In the genomic region with DNA sequence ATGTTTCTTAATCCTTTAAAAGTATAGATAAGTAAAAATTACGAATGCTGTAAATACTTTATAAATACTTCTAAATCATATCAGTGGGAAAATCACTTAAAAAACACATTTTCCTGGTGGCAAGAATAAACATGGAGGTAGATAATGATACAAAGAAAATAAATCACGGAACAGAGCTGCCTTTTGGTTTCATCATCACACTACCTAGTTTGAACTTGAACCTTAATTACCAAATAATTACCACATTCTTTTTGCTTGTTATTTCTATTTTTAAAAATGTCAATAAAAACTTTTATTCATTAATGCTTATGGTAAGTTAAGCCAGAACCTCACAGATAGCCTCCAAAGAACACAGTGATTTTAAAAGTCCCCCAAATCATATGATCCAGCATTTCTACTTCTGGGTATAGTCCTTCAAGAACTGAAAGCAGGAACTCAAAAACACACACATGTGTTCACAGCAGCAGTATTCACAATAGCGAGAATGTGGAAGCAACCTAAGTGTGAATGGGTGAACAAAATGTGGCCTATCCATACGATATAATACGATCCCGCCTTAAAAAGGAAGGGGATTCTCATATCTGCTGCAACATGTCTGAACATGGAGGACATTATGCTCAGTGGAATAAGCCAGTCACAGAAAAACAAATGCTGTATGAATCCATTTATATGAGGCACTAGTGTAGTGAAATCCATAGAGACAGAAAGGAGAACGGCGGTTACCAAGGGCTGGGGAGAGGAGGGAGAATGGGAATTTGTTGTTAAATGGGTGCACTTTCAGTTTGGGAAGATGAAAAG, we compare ENCODE assay signal across 23 cellular contexts.
DNase-seq lines count a peak whose midpoint lies in the region; ATAC-seq and TF ChIP-seq lines count a peak whose summit lies in the region.
"Had no signal": no experiment of that assay in that cellular context is flagged by ENCODE, and none has a peak within 500 bp of the region (broad histone marks: within the 10 kb centered on the region; RNA-seq: fewer than 3 reads in every experiment).

No MANE protein-coding gene starts in this region.

- peaks cover 4% of the 10 kb centered on the region for H3K9me3 Mint-ChIP-seq in type B pancreatic cell
- H3K9me3 Mint-ChIP-seq: activated naive CD8-positive, alpha-beta T cell treated with anti-CD3 and anti-CD28 coated beads, Interleukin-2, amount 50 U/mL, for 24 hours; stimulated activated memory B cell treated with anti-CD40 and anti-IgM and Interleukin-4, amounts not matched to agents 10 μg/mL and 1 μg/mL and 100 μg/mL, for 72 hours had no signal

- peaks cover 19% of the 10 kb centered on the region for H3K36me3 Mint-ChIP-seq in type B pancreatic cell
- H3K36me3 Mint-ChIP-seq: stimulated activated memory B cell treated with anti-CD40 and anti-IgM and Interleukin-4, amounts not matched to agents 10 μg/mL and 1 μg/mL and 100 μg/mL, for 72 hours had no signal

- ATAC-seq in Right ventricle myocardium superior (ENCODE audit: poor library complexity) (peak; percentile 29), heart right ventricle (no peak)
- ATAC-seq: activated naive CD8-positive, alpha-beta T cell treated with anti-CD3 and anti-CD28 coated beads, Interleukin-2, amount 50 U/mL, for 24 hours had no signal

- intact Hi-C loops in Right ventricle myocardium superior (cut with DNase I): no loop called here
- intact Hi-C loops in heart right ventricle (cut with DNase I): no loop called here
- intact Hi-C loops in esophagus muscularis mucosa (cut with DNase I): no loop called here

- H3K27ac Mint-ChIP-seq in type B pancreatic cell: peak overlapping the region; percentile 10
- H3K27ac Mint-ChIP-seq: activated naive CD8-positive, alpha-beta T cell treated with anti-CD3 and anti-CD28 coated beads, Interleukin-2, amount 50 U/mL, for 24 hours; nephron; stimulated activated memory B cell treated with anti-CD40 and anti-IgM and Interleukin-4, amounts not matched to agents 10 μg/mL and 1 μg/mL and 100 μg/mL, for 72 hours had no signal

- TF ChIP-seq EP300 in esophagus muscularis mucosa (IDR thresholded peaks at IDR 0.05): no peak

- H3K27me3 Mint-ChIP-seq in type B pancreatic cell: no peaks in the 10 kb centered on the region
- H3K27me3 Mint-ChIP-seq: progenitor cell of endocrine pancreas had no signal

- H3K4me1 Mint-ChIP-seq in type B pancreatic cell (ENCODE audit: unreplicated experiment): peaks cover 51% of the 10 kb centered on the region

- no peak overlapping the region for H3K4me3 Mint-ChIP-seq in type B pancreatic cell
- H3K4me3 Mint-ChIP-seq: activated naive CD8-positive, alpha-beta T cell treated with anti-CD3 and anti-CD28 coated beads, Interleukin-2, amount 50 U/mL, for 24 hours; nephron; stimulated activated memory B cell treated with anti-CD40 and anti-IgM and Interleukin-4, amounts not matched to agents 10 μg/mL and 1 μg/mL and 100 μg/mL, for 72 hours had no signal

- no peaks in the 10 kb centered on the region for H3K36me3 ChIP-seq in heart right ventricle
- no peaks in the 10 kb centered on the region for H3K36me3 ChIP-seq in esophagus muscularis mucosa
- H3K36me3 ChIP-seq in mucosa of rectum (ENCODE audit: control insufficient read depth in 2 of 2, insufficient read depth in 2 of 2, low read length in 2 of 2): peaks cover 0 to 7% of the 10 kb centered on the region in 2 donors
- H3K36me3 ChIP-seq: brain microvascular endothelial cell, uterus had no signal

- H3K27me3 ChIP-seq in heart right ventricle (no peaks in the 10 kb centered on the region), esophagus muscularis mucosa (no peaks in the 10 kb centered on the region), mucosa of rectum (ENCODE audit: control insufficient read depth in 2 of 2, insufficient read depth in 2 of 2, low read length in 2 of 2) (no peaks in the 10 kb centered on the region)
- H3K27me3 ChIP-seq: brain microvascular endothelial cell, uterus had no signal

- peaks cover 0 to 30% (median 14%) of the 10 kb centered on the region in 9 donors for H3K4me1 ChIP-seq in heart right ventricle
- peaks cover 17 to 42% (median 30%) of the 10 kb centered on the region in 4 donors for H3K4me1 ChIP-seq in esophagus muscularis mucosa
- H3K4me1 ChIP-seq in mucosa of rectum (ENCODE audit: control insufficient read depth in 2 of 2, insufficient read depth in 2 of 2, low read length in 2 of 2): peaks cover 50 to 66% of the 10 kb centered on the region in 2 donors
- H3K4me1 ChIP-seq: uterus had no signal

- no peak for TF ChIP-seq POLR2A in esophagus muscularis mucosa (IDR thresholded peaks at IDR 0.05; ENCODE audit: low read depth)

- no peak overlapping the region for H3K4me3 ChIP-seq in heart right ventricle
- no peak overlapping the region for H3K4me3 ChIP-seq in esophagus muscularis mucosa
- no peak overlapping the region for H3K4me3 ChIP-seq in mucosa of rectum (ENCODE audit: low read length in 2 of 2)
- H3K4me3 ChIP-seq: A549, uterus had no signal

- TF ChIP-seq CTCF in heart right ventricle (IDR thresholded peaks at IDR 0.05): no peak
- TF ChIP-seq CTCF in esophagus muscularis mucosa (IDR thresholded peaks at IDR 0.05): no peak
- TF ChIP-seq CTCF in type B pancreatic cell (conservative IDR thresholded peaks at IDR 0.05): no peak

- H3K27ac ChIP-seq in heart right ventricle (peak overlapping the region in 1 of 10 donors; percentile 26), esophagus muscularis mucosa (replicated peaks in 1 of 4) (peak overlapping the region in 3 of 4 donors; percentile 27 to 55 (median 51)), mucosa of rectum (ENCODE audit: low read depth in 2 of 2, low read length in 2 of 2) (peak overlapping the region; percentile 59 to 78)
- H3K27ac ChIP-seq: brain microvascular endothelial cell, epithelial cell of prostate, HL-60, uterus had no signal

- no peak for DNase-seq in Right ventricle myocardium superior
- DNase-seq in heart right ventricle: no peak
- DNase-seq in esophagus muscularis mucosa (ENCODE audit: extremely low spot score): no peak
- DNase-seq in type B pancreatic cell (ENCODE audit: extremely low spot score, unreplicated experiment): no peak
- DNase-seq in stimulated activated CD4-positive, alpha-beta T cell treated with anti-CD3 and anti-CD28 coated beads, Interleukin-4, amount 100 ng/mL, for 4 hours: no peak
- DNase-seq in SIG-M5 treated with dmso at 0.1 percent for 504 hours (lab: John Stamatoyannopoulos, UW; ENCODE audit: unreplicated experiment): no peak
- DNase-seq in NCI-H2029 treated with DMSO at 0.1 percent for 48 hours (lab: John Stamatoyannopoulos, UW): no peak
- DNase-seq: activated CD4-positive, alpha-beta T cell treated with anti-CD3 and anti-CD28 coated beads, Interleukin-2, amount 50 U/mL, for 1 hour; activated CD8-positive, alpha-beta memory T cell treated with anti-CD3 and anti-CD28 coated beads, Interleukin-2, amount 50 U/mL, for 4 hours; activated naive CD8-positive, alpha-beta T cell treated with anti-CD3 and anti-CD28 coated beads, Interleukin-2, amount 50 U/mL, for 24 hours; brain microvascular endothelial cell; EL; NCI-H1417; NCI-H774; SIG-M5; uterus had no signal

- no peak overlapping the region for H3K9ac ChIP-seq in mucosa of rectum (ENCODE audit: low read depth in 1 of 2, low read length in 2 of 2)

- WGBS in heart right ventricle, 2 donors: 92 to 97% methylated on average over 8 of the region's 8 CpGs
- 84% methylated on average over 8 of the region's 8 CpGs for WGBS in esophagus muscularis mucosa

- no peaks in the 10 kb centered on the region for H3K9me3 ChIP-seq in heart right ventricle
- H3K9me3 ChIP-seq in esophagus muscularis mucosa: no peaks in the 10 kb centered on the region
- H3K9me3 ChIP-seq in mucosa of rectum (ENCODE audit: control insufficient read depth in 2 of 2, low read length in 2 of 2): no peaks in the 10 kb centered on the region
- H3K9me3 ChIP-seq: A549, uterus had no signal
